16 cellular contexts compared by ENCODE assay signal in genomic region chr2:39994151-39994550, GRCh38.
DNase-seq lines count a peak whose midpoint lies in the region; ATAC-seq and TF ChIP-seq lines count a peak whose summit lies in the region.
"Had no signal": no experiment of that assay in that cellular context is flagged by ENCODE, and none has a peak within 500 bp of the region (broad histone marks: within the 10 kb centered on the region; RNA-seq: fewer than 3 reads in every experiment).

No MANE protein-coding gene starts in this region.

- peaks cover 6% of the 10 kb centered on the region; the same call in 1 of the 2 replicates for H3K9me1 ChIP-seq in IMR-90 (ENCODE audit: insufficient read depth, low read length)

- no peaks in the 10 kb centered on the region for H3K79me1 ChIP-seq in IMR-90 (ENCODE audit: low read depth in 1 of 2, low read length in 2 of 2)

- 0 out of 3 replicates have a peak overlapping the region, but pooled peaks have one; percentile 7 for H2BK15ac ChIP-seq in IMR-90 (ENCODE audit: low read depth, low read length)

- no peak overlapping the region for H3K23ac ChIP-seq in IMR-90 (ENCODE audit: low read depth, low read length)

- peak overlapping the region; percentile 44; the same call in 1 of the 2 replicates for H2BK120ac ChIP-seq in IMR-90 (ENCODE audit: low read depth, low read length)

- TF ChIP-seq RAD21 in IMR-90 (IDR thresholded peaks at IDR 0.05; ENCODE audit: low read length), result no peak

- H2BK5ac ChIP-seq in IMR-90 (ENCODE audit: low read depth, low read length, poor library complexity, severe bottlenecking), result peak overlapping the region; percentile 85

- H3K56ac ChIP-seq in IMR-90 (ENCODE audit: extremely low read depth, insufficient read depth, low read length), result no peak overlapping the region

- H4K20me1 ChIP-seq in IMR-90 (ENCODE audit: insufficient read depth, low read length), result no peaks in the 10 kb centered on the region

- peak overlapping the region in 1 of 2 experiments; percentile 18; a peak in 1 of 4 replicates for H4K8ac ChIP-seq in IMR-90 (ENCODE audit: low read depth in 2 of 2, low read length in 2 of 2)

- H4K5ac ChIP-seq in IMR-90 (ENCODE audit: low read depth, low read length), result no peak overlapping the region; the same call in 1 of the 2 replicates

- H3K4me1 ChIP-seq in IMR-90 (ENCODE audit: control insufficient read depth, insufficient read depth, low read length) (peaks cover 9% of the 10 kb centered on the region; the same call in 1 of the 2 replicates), foreskin keratinocyte (peaks cover 19% of the 10 kb centered on the region), aorta (ENCODE audit: control insufficient read depth in 1 of 2, insufficient read depth in 2 of 2, low read length in 2 of 2) (no peaks in the 10 kb centered on the region), colonic mucosa (no peaks in the 10 kb centered on the region)
- H3K4me1 ChIP-seq: parathyroid adenoma had no signal

- peak overlapping the region; percentile 16; the same call in 1 of the 2 replicates for H4K91ac ChIP-seq in IMR-90 (ENCODE audit: insufficient read depth, low read depth, low read length)

- intact Hi-C loops in IMR-90 (cut with micrococcal nuclease) (loop anchor here (5.0 kb wide), 1 partner anchor 62 kb away; no protein-coding TSS in a partner anchor), aorta (cut with DNase I) (no loop called here), colonic mucosa (cut with DNase I) (no loop called here)

- H3K9ac ChIP-seq in IMR-90 (ENCODE audit: low read depth, low read length) (no peak overlapping the region), colonic mucosa (ENCODE audit: low read depth in 2 of 2, low read length in 2 of 2) (no peak overlapping the region)
- H3K9ac ChIP-seq: parathyroid adenoma had no signal

- TF ChIP-seq POLR2A in IMR-90 (IDR thresholded peaks at IDR 0.05; ENCODE audit: low read depth, low read length), result no peak

- ATAC-seq in IMR-90 (ENCODE audit: low read depth) (peak; percentile 77), foreskin keratinocyte (peak; percentile 98), aorta (ENCODE audit: low FRiP score) (no peak), HG02884 (IDR thresholded peaks at IDR 0.05; ENCODE audit: unreplicated experiment) (no peak)
- ATAC-seq: Right ventricle myocardium inferior, T-helper 17 cell had no signal

- H2AK9ac ChIP-seq in IMR-90 (replicated peaks; ENCODE audit: low read depth, low read length, poor library complexity), result no peak overlapping the region

- H3K14ac ChIP-seq in IMR-90 (replicated peaks; ENCODE audit: low read depth, low read length), result 0 out of 2 replicates have a peak overlapping the region, but pooled peaks have one; percentile 13

- POLR2A ChIA-PET in IMR-90 (lab: Charles Lee; ENCODE audit: unreplicated experiment), result no interaction called here

- no peak overlapping the region for H3K4me3 ChIP-seq in IMR-90 (ENCODE audit: insufficient read depth, low read depth, low read length)
- H3K4me3 ChIP-seq in aorta (ENCODE audit: low read length in 2 of 2), result no peak overlapping the region
- no peak overlapping the region for H3K4me3 ChIP-seq in colonic mucosa
- H3K4me3 ChIP-seq: coronary artery had no signal

- H3K27ac ChIP-seq in IMR-90 (ENCODE audit: insufficient read depth, low read length) (no peak overlapping the region), foreskin keratinocyte (no peak overlapping the region), aorta (ENCODE audit: low read depth in 1 of 2, low read length in 2 of 2) (no peak overlapping the region), colonic mucosa (no peak overlapping the region)
- H3K27ac ChIP-seq: coronary artery, parathyroid adenoma had no signal

- peak overlapping the region; percentile 61; the same call in 1 of the 2 replicates for H2BK20ac ChIP-seq in IMR-90 (ENCODE audit: low read depth, low read length)

- no peak overlapping the region for H2AFZ ChIP-seq in IMR-90 (replicated peaks; ENCODE audit: low read length, poor library complexity)
- H2AFZ ChIP-seq: parathyroid adenoma had no signal

- dilution Hi-C loops in IMR-90 (cut with HindIII; ENCODE audit: low sequenced_read_pairs, unreplicated experiment), result no loop called here

- peak; percentile 18 for DNase-seq in AG08396 (ENCODE audit: low spot score)
- DNase-seq in IMR-90, result peak; percentile 92
- peak; percentile 70 for DNase-seq in astrocyte of the hippocampus (ENCODE audit: low read depth, low spot score)
- DNase-seq in foreskin keratinocyte, result peak; percentile 62 to 78
- no peak for DNase-seq in GM20000 (ENCODE audit: low spot score)
- DNase-seq in aorta, result no peak
- DNase-seq in colonic mucosa, result no peak
- DNase-seq: BE2C; NCI-H2081 treated with DMSO at 0.1 percent for 48 hours; NCI-H82; stimulated activated CD4-positive, alpha-beta T cell treated with anti-CD3 and anti-CD28 coated beads, Interleukin-12 subunit alpha, Interleukin-12 subunit beta, amount 100 ng/mL, for 4 hours; T-helper 17 cell had no signal

- H3K9me3 ChIP-seq in IMR-90 (ENCODE audit: control insufficient read depth, insufficient read depth, low read length) (no peaks in the 10 kb centered on the region), aorta (ENCODE audit: control insufficient read depth, low read length) (peaks cover under 1% of the 10 kb centered on the region), colonic mucosa (no peaks in the 10 kb centered on the region)
- H3K9me3 ChIP-seq: BE2C had no signal

- H3K27me3 ChIP-seq in IMR-90 (ENCODE audit: control insufficient read depth, insufficient read depth, low read length), result no peaks in the 10 kb centered on the region
- H3K27me3 ChIP-seq in foreskin keratinocyte, result no peaks in the 10 kb centered on the region
- no peaks in the 10 kb centered on the region for H3K27me3 ChIP-seq in aorta (ENCODE audit: control insufficient read depth in 1 of 2, insufficient read depth in 2 of 2, low read length in 1 of 2)
- H3K27me3 ChIP-seq in colonic mucosa, result no peaks in the 10 kb centered on the region
- H3K27me3 ChIP-seq: BE2C had no signal

- CTCF ChIA-PET in IMR-90 (lab: Yijun Ruan, JAX), result interaction anchor here (0.6 kb wide), 2 partner anchors 43 to 47 kb away, joined by 3 to 4 read pairs; no protein-coding TSS in a partner anchor

- in situ Hi-C loops in IMR-90 (cut with MboI; ENCODE audit: low sequenced_read_pairs), result no loop called here

- H3K4me2 ChIP-seq in IMR-90 (ENCODE audit: low read depth, low read length), result no peak overlapping the region; the same call in 1 of the 2 replicates

- BruUV-seq in IMR-90 (replicated peaks; lab: Mats Ljungman, UMichigan), result no TSS peak

- peak overlapping the region; percentile 61; the same call in 1 of the 2 replicates for H2AK5ac ChIP-seq in IMR-90 (ENCODE audit: low read depth, low read length)

- peak overlapping the region; percentile 75; the same call in 1 of the 2 replicates for H3K18ac ChIP-seq in IMR-90 (ENCODE audit: low read depth, low read length)

- TF ChIP-seq CTCF in IMR-90 (conservative IDR thresholded peaks at IDR 0.05; ENCODE audit: low read depth, low read length) (no peak), foreskin keratinocyte (conservative IDR thresholded peaks at IDR 0.05) (no peak), GM20000 (IDR thresholded peaks at IDR 0.05; ENCODE audit: extremely low read depth, missing control alignments) (no peak), colonic mucosa (IDR thresholded peaks at IDR 0.05) (no peak)

- H3K36me3 ChIP-seq in IMR-90 (ENCODE audit: control insufficient read depth, insufficient read depth, low read length) (no peaks in the 10 kb centered on the region), aorta (ENCODE audit: control insufficient read depth in 1 of 2, insufficient read depth in 2 of 2, low read length in 1 of 2) (no peaks in the 10 kb centered on the region), colonic mucosa (no peaks in the 10 kb centered on the region)
- H3K36me3 ChIP-seq: BE2C had no signal

- no peak overlapping the region for H3K4ac ChIP-seq in IMR-90 (ENCODE audit: low read depth, low read length)

TF ChIP-seq in IMR-90, 13 proteins besides CTCF, POLR2A, EP300 and RAD21:
- TF ChIP-seq CEBPB (IDR thresholded peaks at IDR 0.05; ENCODE audit: low read depth, low read length) (0 out of 2 replicates have a peak, but pooled peaks have one; percentile 8), FOS (IDR thresholded peaks at IDR 0.05; ENCODE audit: low read depth, low read length) (peak; percentile 48), BHLHE40 (IDR thresholded peaks at IDR 0.05; ENCODE audit: low read depth, low read length) (0 out of 2 replicates have a peak, but pooled peaks have one; percentile 31), CHD1 (IDR thresholded peaks at IDR 0.05; ENCODE audit: low read depth, low read length) (no peak)

Comparison
In these comparisons a context has a peak if more than half of its experiments do, and no peak if none do; other contexts are left out.
1. DNase-seq: peak in AG08396 (single experiment), IMR-90 (single experiment), astrocyte of the hippocampus (single experiment) and foreskin keratinocyte (2 of 2); none in GM20000 (single experiment), aorta (0 of 2) and colonic mucosa (single experiment).
2. ATAC-seq: peak in IMR-90 (single experiment) and foreskin keratinocyte (single experiment); none in aorta (single experiment) and HG02884 (single experiment).